ENCODE assay signal across 28 cellular contexts in the genomic region with DNA sequence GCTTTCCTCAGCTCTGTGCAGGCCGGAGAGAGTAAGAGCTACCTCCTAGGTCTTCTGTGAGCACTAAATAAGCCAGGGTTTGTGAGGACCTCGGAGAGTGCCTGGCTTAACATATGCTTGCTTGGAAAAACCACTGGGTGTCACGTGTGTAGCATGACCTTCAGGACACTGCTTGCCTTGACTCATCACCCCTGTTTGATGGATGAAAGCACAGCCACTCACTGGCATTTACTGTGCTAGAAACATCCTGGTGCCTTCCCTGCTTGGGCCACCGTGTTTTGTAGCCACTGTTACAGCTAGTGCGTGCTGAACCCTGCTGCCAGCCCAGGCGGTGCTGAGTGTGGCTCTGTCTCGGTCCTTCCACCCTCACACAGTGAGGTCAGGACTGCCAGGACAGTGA. TPM values are rescaled to one million over a fixed set of nuclear protein-coding genes. Genes with fewer than 3 reads are reported as not detected.
DNase-seq lines count a peak whose midpoint lies in the region; ATAC-seq, FAIRE-seq and TF ChIP-seq lines count a peak whose summit lies in the region.
"Had no signal": no experiment of that assay in that cellular context is flagged by ENCODE, and none has a peak within 500 bp of the region (broad histone marks: within the 10 kb centered on the region; RNA-seq: fewer than 3 reads in every experiment).

No MANE protein-coding gene starts in this region.

- H3F3A ChIP-seq in smooth muscle cell (ENCODE audit: low read depth), result no peaks in the 10 kb centered on the region

- no peak for TF ChIP-seq CTCF in Panc1 (IDR thresholded peaks at IDR 0.05)
- no peak for TF ChIP-seq CTCF in K562 (IDR thresholded peaks at IDR 0.05 in 2 of 3, conservative IDR thresholded peaks at IDR 0.05 in 1 of 3; ENCODE audit: insufficient read depth in 2 of 3, low read depth in 1 of 3, low read length in 3 of 3)
- no peak for TF ChIP-seq CTCF in upper lobe of left lung (IDR thresholded peaks at IDR 0.05)
- TF ChIP-seq CTCF in smooth muscle cell (IDR thresholded peaks at IDR 0.05; ENCODE audit: borderline replicate concordance, insufficient read depth, poor library complexity, severe bottlenecking), result no peak
- no peak for TF ChIP-seq CTCF in glutamatergic neuron (IDR thresholded peaks at IDR 0.05; ENCODE audit: partially characterized antibody, unreplicated experiment)

- WGBS in K562 (ENCODE audit: insufficient coverage, low coverage, missing lambda C conversion rate), result 18% methylated on average over 7 of the region's 7 CpGs
- WGBS in upper lobe of left lung, 2 donors, result 91 to 95% methylated on average over 3 to 7 of the region's 7 CpGs
- 95% methylated on average over 7 of the region's 7 CpGs for WGBS in smooth muscle cell (ENCODE audit: low lambda C conversion rate)

- TF ChIP-seq RAD21 in K562 (CRISPR knock-in tag; conservative IDR thresholded peaks at IDR 0.05 in 1 of 2, IDR thresholded peaks at IDR 0.05 in 1 of 2), result no peak

- no peak overlapping the region for H3K4me2 ChIP-seq in K562 (ENCODE audit: insufficient read depth, low read length)
- H3K4me2 ChIP-seq in smooth muscle cell, result no peak overlapping the region
- H3K4me2 ChIP-seq: PC-9 had no signal

- H3K4me3 ChIP-seq in Panc1 (ENCODE audit: low read depth in 2 of 2, low read length in 2 of 2) (no peak overlapping the region), K562 (no peak overlapping the region), upper lobe of left lung (no peak overlapping the region), smooth muscle cell (no peak overlapping the region)
- H3K4me3 ChIP-seq: PC-9, SJSA1 had no signal

- TF ChIP-seq EP300 in K562 (IDR thresholded peaks at IDR 0.05; ENCODE audit: low read length) (no peak), upper lobe of left lung (IDR thresholded peaks at IDR 0.05) (no peak)

- ATAC-seq in activated naive CD8-positive, alpha-beta T cell treated with anti-CD3 and anti-CD28 coated beads, Interleukin-2, amount 50 U/mL, for 24 hours, result peak; percentile 76
- ATAC-seq in Panc1, result peak; percentile 29; the same call in 1 of the 2 replicates
- no peak for ATAC-seq in K562
- ATAC-seq in upper lobe of left lung (ENCODE audit: low FRiP score in 2 of 2), result peak; percentile 16 to 38
- ATAC-seq: HCT116 had no signal

- H3K27ac ChIP-seq in Panc1 (ENCODE audit: low read length), result no peak overlapping the region
- no peak overlapping the region for H3K27ac ChIP-seq in K562 (ENCODE audit: extremely low read depth, low read depth, low read length)
- H3K27ac ChIP-seq in upper lobe of left lung, result no peak overlapping the region
- no peak overlapping the region for H3K27ac ChIP-seq in smooth muscle cell (ENCODE audit: low read depth)
- H3K27ac ChIP-seq: PC-9, SJSA1 had no signal

- H2AFZ ChIP-seq in K562 (ENCODE audit: low read depth, low read length) (no peak overlapping the region), smooth muscle cell (ENCODE audit: low read depth) (no peak overlapping the region)
- H2AFZ ChIP-seq: PC-9 had no signal

- H3K36me3 ChIP-seq in Panc1 (ENCODE audit: control insufficient read depth, insufficient read depth, low read length) (no peaks in the 10 kb centered on the region), K562 (ENCODE audit: control insufficient read depth, insufficient read depth, low read length) (no peaks in the 10 kb centered on the region), upper lobe of left lung (no peaks in the 10 kb centered on the region), smooth muscle cell (ENCODE audit: low read depth) (no peaks in the 10 kb centered on the region)
- H3K36me3 ChIP-seq: BE2C, SJSA1 had no signal

- BruUV-seq in Panc1 (replicated peaks; lab: Mats Ljungman, UMichigan) (no TSS peak), K562 (replicated peaks; lab: Mats Ljungman, UMichigan) (no TSS peak)

- peaks cover 9% of the 10 kb centered on the region for H3K4me1 Mint-ChIP-seq in activated naive CD8-positive, alpha-beta T cell treated with anti-CD3 and anti-CD28 coated beads, Interleukin-2, amount 50 U/mL, for 24 hours
- H3K4me1 Mint-ChIP-seq in activated naive CD8-positive, alpha-beta T cell treated with anti-CD3 and anti-CD28 coated beads for 36 hours, result no peaks in the 10 kb centered on the region
- H3K4me1 Mint-ChIP-seq in glutamatergic neuron (ENCODE audit: low read depth, unreplicated experiment), result no peaks in the 10 kb centered on the region

- H3K9ac ChIP-seq in K562 (ENCODE audit: insufficient read depth in 1 of 2, low read depth in 2 of 2, low read length in 2 of 2) (no peak overlapping the region), smooth muscle cell (ENCODE audit: low read depth) (no peak overlapping the region)

- no peaks in the 10 kb centered on the region for H4K20me1 ChIP-seq in K562 (replicated peaks; ENCODE audit: control insufficient read depth, insufficient read depth, low read length)
- no peaks in the 10 kb centered on the region for H4K20me1 ChIP-seq in smooth muscle cell (ENCODE audit: low read depth)

- no peak for FAIRE-seq in K562 (lab: Jason Lieb, UNC)
- FAIRE-seq: GM12891 had no signal

- H3K4me3 Mint-ChIP-seq in activated naive CD8-positive, alpha-beta T cell treated with anti-CD3 and anti-CD28 coated beads, Interleukin-2, amount 50 U/mL, for 24 hours, result no peak overlapping the region
- no peak overlapping the region for H3K4me3 Mint-ChIP-seq in activated naive CD8-positive, alpha-beta T cell treated with anti-CD3 and anti-CD28 coated beads for 36 hours
- no peak overlapping the region for H3K4me3 Mint-ChIP-seq in glutamatergic neuron (ENCODE audit: unreplicated experiment)
- H3K4me3 Mint-ChIP-seq: CD14-positive monocyte had no signal

- H3K9me1 ChIP-seq in K562 (ENCODE audit: control insufficient read depth, insufficient read depth, low read length), result no peaks in the 10 kb centered on the region

- CTCF ChIA-PET in Panc1 (lab: Charles Lee), result no interaction called here
- CTCF ChIA-PET in K562 (lab: Yijun Ruan, JAX; ENCODE audit: low intra/inter-chr PET ratio), result no interaction called here

- no peaks in the 10 kb centered on the region for H3K9me3 Mint-ChIP-seq in activated naive CD8-positive, alpha-beta T cell treated with anti-CD3 and anti-CD28 coated beads, Interleukin-2, amount 50 U/mL, for 24 hours
- no peaks in the 10 kb centered on the region for H3K9me3 Mint-ChIP-seq in activated naive CD8-positive, alpha-beta T cell treated with anti-CD3 and anti-CD28 coated beads for 36 hours
- no peaks in the 10 kb centered on the region for H3K9me3 Mint-ChIP-seq in glutamatergic neuron (ENCODE audit: unreplicated experiment)
- H3K9me3 Mint-ChIP-seq: CD8-positive, alpha-beta memory T cell; IgD-negative memory B cell had no signal

- H3K27me3 ChIP-seq in Panc1 (ENCODE audit: control insufficient read depth, insufficient read depth, low read length), result peaks cover 5% of the 10 kb centered on the region; the same call in 1 of the 2 replicates
- peaks cover 3 to 29% of the 10 kb centered on the region in 2 experiments; a peak in 2 of 5 replicates for H3K27me3 ChIP-seq in K562 (ENCODE audit: control insufficient read depth in 2 of 2, insufficient read depth in 2 of 2, low read length in 2 of 2)
- H3K27me3 ChIP-seq in upper lobe of left lung, result peaks cover 0 to 13% (median 11%) of the 10 kb centered on the region in 4 donors
- peaks cover 5% of the 10 kb centered on the region for H3K27me3 ChIP-seq in smooth muscle cell (ENCODE audit: low read depth)
- H3K27me3 ChIP-seq: BE2C had no signal

- H3K79me2 ChIP-seq in K562 (ENCODE audit: control insufficient read depth, insufficient read depth, low read length), result no peaks in the 10 kb centered on the region
- no peaks in the 10 kb centered on the region for H3K79me2 ChIP-seq in smooth muscle cell (ENCODE audit: low read depth)

- in situ Hi-C loops in Panc1 (cut with HindIII; ENCODE audit: low pct_unique_long_range_greater_than_20kb, low sequenced_read_pairs), result no loop called here
- in situ Hi-C loops in K562 (cut with MboI), result loop anchor here (10.0 kb wide), 1 partner anchor 155 kb away; no protein-coding TSS in a partner anchor

- H3K4me1 ChIP-seq in Panc1 (ENCODE audit: control insufficient read depth, insufficient read depth, low read length), result no peaks in the 10 kb centered on the region
- H3K4me1 ChIP-seq in K562 (replicated peaks in 1 of 2; ENCODE audit: control insufficient read depth in 2 of 2, insufficient read depth in 2 of 2, low read length in 2 of 2), result peaks cover 0 to 16% of the 10 kb centered on the region in 2 experiments; a peak in 3 of 5 replicates
- H3K4me1 ChIP-seq in upper lobe of left lung, result peaks cover 7 to 12% (median 10%) of the 10 kb centered on the region in 4 donors
- H3K4me1 ChIP-seq in smooth muscle cell (ENCODE audit: low read depth), result no peaks in the 10 kb centered on the region
- H3K4me1 ChIP-seq: BE2C, SJSA1 had no signal

- DNase-seq in activated naive CD8-positive, alpha-beta T cell treated with anti-CD3 and anti-CD28 coated beads, Interleukin-2, amount 50 U/mL, for 24 hours, result no peak
- no peak for DNase-seq in activated naive CD8-positive, alpha-beta T cell treated with anti-CD3 and anti-CD28 coated beads for 36 hours
- no peak for DNase-seq in Panc1 (ENCODE audit: low read depth, low spot score)
- DNase-seq in K562 (ENCODE audit: extremely low read depth in 1 of 4, low spot score in 3 of 4), result no peak
- no peak for DNase-seq in upper lobe of left lung
- DNase-seq in smooth muscle cell (lab: John Stamatoyannopoulos, UW; ENCODE audit: unreplicated experiment), result no peak
- no peak for DNase-seq in glutamatergic neuron
- DNase-seq: BE2C; Calu3; CD8-positive, alpha-beta memory T cell; DMS79 treated with DMSO at 0.1 percent for 48 hours; GF-D8; NCI-H1048; NCI-H1417; NCI-H1694; NCI-H2029 treated with DMSO at 0.1 percent for 48 hours; NCI-H446 treated with DMSO at 0.1 percent for 48 hours; NCI-H526; NCI-H82; NK-92 treated with Interleukin-12 subunit alpha and Interleukin-12 subunit beta, amount 100 ng/mL, for 24 hours; PC-9; Right ventricle myocardium superior; RPMI8226 had no signal

- POLR2A ChIA-PET in Panc1 (lab: Charles Lee), result no interaction called here
- POLR2A ChIA-PET in K562 (lab: Yijun Ruan, JAX), result no interaction called here

- H3K27ac Mint-ChIP-seq in activated naive CD8-positive, alpha-beta T cell treated with anti-CD3 and anti-CD28 coated beads, Interleukin-2, amount 50 U/mL, for 24 hours, result peak overlapping the region; percentile 12
- H3K27ac Mint-ChIP-seq in activated naive CD8-positive, alpha-beta T cell treated with anti-CD3 and anti-CD28 coated beads for 36 hours, result no peak overlapping the region
- H3K27ac Mint-ChIP-seq in glutamatergic neuron (ENCODE audit: unreplicated experiment), result no peak overlapping the region
- H3K27ac Mint-ChIP-seq: CD8-positive, alpha-beta memory T cell; IgD-negative memory B cell had no signal

- TF ChIP-seq POLR2A in K562 (conservative IDR thresholded peaks at IDR 0.05) (no peak), upper lobe of left lung (IDR thresholded peaks at IDR 0.05) (no peak)

- intact Hi-C loops in Panc1 (cut with micrococcal nuclease; ENCODE audit: unreplicated experiment), result loop anchor here (10.0 kb wide), 2 partner anchors 75 to 225 kb away; a partner anchor contains a TSS
- intact Hi-C loops in K562 (cut with micrococcal nuclease), result no loop called here

- H3K9me3 ChIP-seq in Panc1 (ENCODE audit: control insufficient read depth, insufficient read depth, low read depth, low read length), result no peaks in the 10 kb centered on the region
- no peaks in the 10 kb centered on the region for H3K9me3 ChIP-seq in K562 (replicated peaks; ENCODE audit: control insufficient read depth, insufficient read depth, low read depth, low read length)
- H3K9me3 ChIP-seq in upper lobe of left lung, result no peaks in the 10 kb centered on the region
- H3K9me3 ChIP-seq in smooth muscle cell (replicated peaks; ENCODE audit: low read depth), result no peaks in the 10 kb centered on the region
- H3K9me3 ChIP-seq: BE2C, SJSA1 had no signal

- no peaks in the 10 kb centered on the region for H3K36me3 Mint-ChIP-seq in activated naive CD8-positive, alpha-beta T cell treated with anti-CD3 and anti-CD28 coated beads, Interleukin-2, amount 50 U/mL, for 24 hours (ENCODE audit: low read depth)
- H3K36me3 Mint-ChIP-seq in activated naive CD8-positive, alpha-beta T cell treated with anti-CD3 and anti-CD28 coated beads for 36 hours, result no peaks in the 10 kb centered on the region
- no peaks in the 10 kb centered on the region for H3K36me3 Mint-ChIP-seq in glutamatergic neuron (ENCODE audit: unreplicated experiment)
- H3K36me3 Mint-ChIP-seq: CD14-positive monocyte, IgD-negative memory B cell had no signal

- peaks cover 48% of the 10 kb centered on the region for H3K27me3 Mint-ChIP-seq in activated naive CD8-positive, alpha-beta T cell treated with anti-CD3 and anti-CD28 coated beads, Interleukin-2, amount 50 U/mL, for 24 hours
- peaks cover 39% of the 10 kb centered on the region for H3K27me3 Mint-ChIP-seq in activated naive CD8-positive, alpha-beta T cell treated with anti-CD3 and anti-CD28 coated beads for 36 hours
- peaks cover 2% of the 10 kb centered on the region for H3K27me3 Mint-ChIP-seq in glutamatergic neuron (ENCODE audit: unreplicated experiment)

RNA-seq across cellular contexts. Expression of a gene that starts 34.8 kb away (rescaled TPM):
- 10 to 100 TPM; 69.9 to 73.6 TPM for total RNA-seq in activated naive CD8-positive, alpha-beta T cell treated with anti-CD3 and anti-CD28 coated beads for 36 hours
- total RNA-seq in Panc1 (2021; ENCODE audit: unreplicated experiment) (114 TPM), K562 (2014; rRNA removed) (21.5 and 30.9 TPM in 2 replicates), K562 (2014; rRNA removed; fragmentation: Illumina TruSeq; extraction: Trizol) (14.3 and 15.4 TPM in 2 replicates), K562 (2015; rRNA removed; fragmentation: Illumina TruSeq; extraction: Trizol) (19.7 and 20.8 TPM in 2 replicates), K562 (2021) (24.1 and 26.0 TPM in 2 replicates), upper lobe of left lung (10 to 100 TPM; 19.9 to 40.4 (median 25.6) TPM), smooth muscle cell (344 and 532 TPM in 2 replicates), glutamatergic neuron (ENCODE audit: unreplicated experiment) (72.0 TPM)
- polyA plus RNA-seq in Panc1 (2012; ENCODE audit: insufficient read length), result 256 TPM
- 15.7 and 63.4 TPM in 2 replicates for total RNA-seq in K562 (2011; cell fraction: chromatin; rRNA removed; ENCODE audit: low replicate concordance)
- 70.9 and 81.4 TPM in 2 replicates for total RNA-seq in K562 (2011; cell fraction: nucleolus; rRNA removed)
- total RNA-seq in K562 (2011; cell fraction: nucleoplasm; rRNA removed), result 54.6 and 63.5 TPM in 2 replicates
- polyA plus RNA-seq in K562 (2011; rRNA removed) (58.8 and 64.7 TPM in 2 replicates), K562 (2014; fragmentation: Illumina TruSeq; extraction: Trizol) (37.5 and 38.3 TPM in 2 replicates), K562 (2014; fragmentation: Nextera tagmentation; extraction: Ambion mirVana) (1 to 10 TPM in 1 of 2 experiments, under 1 TPM in 1; 0.49 to 1.4 TPM), K562 (2014; rRNA removed) (27.1 and 37.1 TPM in 2 replicates), smooth muscle cell (458 and 600 TPM in 2 replicates)
- 72.2 and 89.1 TPM in 2 replicates for polyA plus RNA-seq in K562 (2011; cell fraction: cytosol; rRNA removed)
- 23.0 and 26.2 TPM in 2 replicates for polyA plus RNA-seq in K562 (2011; cell fraction: nucleus; rRNA removed)
- polyA plus RNA-seq in K562 (2012), result 40.7 and 50.5 TPM in 2 replicates
- 42.9 and 62.5 TPM in 2 replicates for polyA minus RNA-seq in K562 (2011; rRNA and poly(A)+ RNA removed)
- polyA minus RNA-seq in K562 (2011; cell fraction: cytosol; rRNA and poly(A)+ RNA removed), result 29.0 and 39.4 TPM in 2 replicates
- polyA minus RNA-seq in K562 (2011; cell fraction: nucleus; rRNA and poly(A)+ RNA removed), result 3.5 and 4.2 TPM in 2 replicates
